ENCODE assay signal across 1 cellular context in the genomic region with DNA sequence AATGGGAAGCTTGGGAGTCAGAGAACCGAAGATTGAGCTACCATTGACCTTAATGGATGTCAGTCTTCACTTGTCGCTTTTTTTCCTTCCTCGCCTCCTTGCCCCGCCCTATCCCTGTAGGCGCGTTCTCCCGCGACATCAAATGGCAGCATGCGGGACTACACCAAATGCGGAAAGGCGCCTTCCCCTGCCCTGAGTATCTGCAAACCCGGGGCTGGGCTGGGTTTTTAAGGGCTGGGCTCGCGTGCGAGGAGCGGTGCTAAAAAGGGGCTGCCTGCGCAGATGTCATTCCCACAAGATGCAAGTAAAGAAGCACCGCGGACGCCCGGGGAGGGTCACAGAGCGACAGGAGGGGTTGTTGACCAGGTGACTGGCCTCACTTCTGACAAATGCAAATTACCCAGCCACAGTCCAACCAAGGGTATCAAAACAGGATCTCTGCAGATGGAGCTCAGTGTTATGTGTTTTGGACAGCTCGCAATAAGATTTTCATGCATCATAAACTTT.
TF ChIP-seq lines count a peak whose summit lies in the region.

No MANE protein-coding gene starts in this region.

TF ChIP-seq in GM12878, 131 proteins besides CTCF, POLR2A, EP300 and RAD21 (continues in another document):
- peak; percentile 64; the same call in 1 of the 2 replicates for TF ChIP-seq CBFB (IDR thresholded peaks at IDR 0.05; ENCODE audit: low read depth)
- peak; percentile 45; the same call in 1 of the 2 replicates for TF ChIP-seq ZBED1 (IDR thresholded peaks at IDR 0.05; ENCODE audit: borderline replicate concordance)
- TF ChIP-seq SMAD1 (IDR thresholded peaks at IDR 0.05; ENCODE audit: low read depth, partially characterized antibody): no peak
- TF ChIP-seq, protein P1, sequence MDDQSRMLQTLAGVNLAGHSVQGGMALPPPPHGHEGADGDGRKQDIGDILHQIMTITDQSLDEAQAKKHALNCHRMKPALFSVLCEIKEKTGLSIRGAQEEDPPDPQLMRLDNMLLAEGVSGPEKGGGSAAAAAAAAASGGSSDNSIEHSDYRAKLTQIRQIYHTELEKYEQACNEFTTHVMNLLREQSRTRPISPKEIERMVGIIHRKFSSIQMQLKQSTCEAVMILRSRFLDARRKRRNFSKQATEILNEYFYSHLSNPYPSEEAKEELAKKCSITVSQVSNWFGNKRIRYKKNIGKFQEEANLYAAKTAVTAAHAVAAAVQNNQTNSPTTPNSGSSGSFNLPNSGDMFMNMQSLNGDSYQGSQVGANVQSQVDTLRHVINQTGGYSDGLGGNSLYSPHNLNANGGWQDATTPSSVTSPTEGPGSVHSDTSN (IDR thresholded peaks at IDR 0.05; ENCODE audit: insufficient replicate concordance, low read depth, low read length): no peak
- peak; percentile 55 to 65; a peak in 3 of 4 replicates for TF ChIP-seq IKZF2 (IDR thresholded peaks at IDR 0.05)
- TF ChIP-seq, protein P2, sequence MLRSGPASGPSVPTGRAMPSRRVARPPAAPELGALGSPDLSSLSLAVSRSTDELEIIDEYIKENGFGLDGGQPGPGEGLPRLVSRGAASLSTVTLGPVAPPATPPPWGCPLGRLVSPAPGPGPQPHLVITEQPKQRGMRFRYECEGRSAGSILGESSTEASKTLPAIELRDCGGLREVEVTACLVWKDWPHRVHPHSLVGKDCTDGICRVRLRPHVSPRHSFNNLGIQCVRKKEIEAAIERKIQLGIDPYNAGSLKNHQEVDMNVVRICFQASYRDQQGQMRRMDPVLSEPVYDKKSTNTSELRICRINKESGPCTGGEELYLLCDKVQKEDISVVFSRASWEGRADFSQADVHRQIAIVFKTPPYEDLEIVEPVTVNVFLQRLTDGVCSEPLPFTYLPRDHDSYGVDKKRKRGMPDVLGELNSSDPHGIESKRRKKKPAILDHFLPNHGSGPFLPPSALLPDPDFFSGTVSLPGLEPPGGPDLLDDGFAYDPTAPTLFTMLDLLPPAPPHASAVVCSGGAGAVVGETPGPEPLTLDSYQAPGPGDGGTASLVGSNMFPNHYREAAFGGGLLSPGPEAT (IDR thresholded peaks at IDR 0.05; ENCODE audit: low read depth): peak; percentile 68; the same call in 1 of the 2 replicates
- TF ChIP-seq SMARCA5 (IDR thresholded peaks at IDR 0.05): no peak; the same call in 1 of the 2 replicates
- no peak for TF ChIP-seq CUX1 (IDR thresholded peaks at IDR 0.05; ENCODE audit: insufficient replicate concordance, low read depth, low read length)
- TF ChIP-seq SREBF1 (IDR thresholded peaks at IDR 0.05; ENCODE audit: low read length): no peak
- no peak for TF ChIP-seq NR2F1 (conservative IDR thresholded peaks at IDR 0.05)
- TF ChIP-seq ESRRA (IDR thresholded peaks at IDR 0.05; ENCODE audit: low read length): no peak
- TF ChIP-seq SUZ12 (IDR thresholded peaks at IDR 0.05; ENCODE audit: unreplicated experiment): no peak
- TF ChIP-seq, protein P3, sequence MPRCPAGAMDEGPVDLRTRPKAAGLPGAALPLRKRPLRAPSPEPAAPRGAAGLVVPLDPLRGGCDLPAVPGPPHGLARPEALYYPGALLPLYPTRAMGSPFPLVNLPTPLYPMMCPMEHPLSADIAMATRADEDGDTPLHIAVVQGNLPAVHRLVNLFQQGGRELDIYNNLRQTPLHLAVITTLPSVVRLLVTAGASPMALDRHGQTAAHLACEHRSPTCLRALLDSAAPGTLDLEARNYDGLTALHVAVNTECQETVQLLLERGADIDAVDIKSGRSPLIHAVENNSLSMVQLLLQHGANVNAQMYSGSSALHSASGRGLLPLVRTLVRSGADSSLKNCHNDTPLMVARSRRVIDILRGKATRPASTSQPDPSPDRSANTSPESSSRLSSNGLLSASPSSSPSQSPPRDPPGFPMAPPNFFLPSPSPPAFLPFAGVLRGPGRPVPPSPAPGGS (IDR thresholded peaks at IDR 0.05; ENCODE audit: borderline replicate concordance, insufficient read depth, low read depth, low read length, poor library complexity, severe bottlenecking): no peak
- TF ChIP-seq ZBTB11 (CRISPR knock-in tag; IDR thresholded peaks at IDR 0.05): no peak
- TF ChIP-seq ZSCAN29 (IDR thresholded peaks at IDR 0.05): no peak
- TF ChIP-seq ZBTB40 (IDR thresholded peaks at IDR 0.05; ENCODE audit: borderline replicate concordance): no peak
- TF ChIP-seq IRF3 (IDR thresholded peaks at IDR 0.05): no peak
- no peak for TF ChIP-seq POU2F2 (IDR thresholded peaks at IDR 0.05; ENCODE audit: borderline replicate concordance, low read depth, low read length)
- TF ChIP-seq HDGF (IDR thresholded peaks at IDR 0.05): peak; percentile 23; the same call in 1 of the 2 replicates
- TF ChIP-seq, protein P4, sequence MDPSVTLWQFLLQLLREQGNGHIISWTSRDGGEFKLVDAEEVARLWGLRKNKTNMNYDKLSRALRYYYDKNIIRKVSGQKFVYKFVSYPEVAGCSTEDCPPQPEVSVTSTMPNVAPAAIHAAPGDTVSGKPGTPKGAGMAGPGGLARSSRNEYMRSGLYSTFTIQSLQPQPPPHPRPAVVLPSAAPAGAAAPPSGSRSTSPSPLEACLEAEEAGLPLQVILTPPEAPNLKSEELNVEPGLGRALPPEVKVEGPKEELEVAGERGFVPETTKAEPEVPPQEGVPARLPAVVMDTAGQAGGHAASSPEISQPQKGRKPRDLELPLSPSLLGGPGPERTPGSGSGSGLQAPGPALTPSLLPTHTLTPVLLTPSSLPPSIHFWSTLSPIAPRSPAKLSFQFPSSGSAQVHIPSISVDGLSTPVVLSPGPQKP (IDR thresholded peaks at IDR 0.05; ENCODE audit: low read depth, low read length): no peak
- no peak for TF ChIP-seq KAT2A (conservative IDR thresholded peaks at IDR 0.05; ENCODE audit: control insufficient read depth, low read depth, low read length)
- no peak for TF ChIP-seq HCFC1 (IDR thresholded peaks at IDR 0.05; ENCODE audit: low read length)
- TF ChIP-seq SREBF2 (IDR thresholded peaks at IDR 0.05; ENCODE audit: low read length): no peak
- TF ChIP-seq ZZZ3 (IDR thresholded peaks at IDR 0.05; ENCODE audit: control insufficient read depth, insufficient read length, low read depth): no peak
- peak; percentile 70; the same call in 1 of the 2 replicates for TF ChIP-seq SMAD5 (IDR thresholded peaks at IDR 0.05; ENCODE audit: low read depth)
- no peak for TF ChIP-seq TAF1 (IDR thresholded peaks at IDR 0.05; ENCODE audit: borderline replicate concordance, low read depth, low read length)
- TF ChIP-seq CREM (IDR thresholded peaks at IDR 0.05; ENCODE audit: low read depth): peak; percentile 75
- TF ChIP-seq YY1 (IDR thresholded peaks at IDR 0.05; ENCODE audit: low read depth, low read length): peak; percentile 83
- TF ChIP-seq, protein P5, sequence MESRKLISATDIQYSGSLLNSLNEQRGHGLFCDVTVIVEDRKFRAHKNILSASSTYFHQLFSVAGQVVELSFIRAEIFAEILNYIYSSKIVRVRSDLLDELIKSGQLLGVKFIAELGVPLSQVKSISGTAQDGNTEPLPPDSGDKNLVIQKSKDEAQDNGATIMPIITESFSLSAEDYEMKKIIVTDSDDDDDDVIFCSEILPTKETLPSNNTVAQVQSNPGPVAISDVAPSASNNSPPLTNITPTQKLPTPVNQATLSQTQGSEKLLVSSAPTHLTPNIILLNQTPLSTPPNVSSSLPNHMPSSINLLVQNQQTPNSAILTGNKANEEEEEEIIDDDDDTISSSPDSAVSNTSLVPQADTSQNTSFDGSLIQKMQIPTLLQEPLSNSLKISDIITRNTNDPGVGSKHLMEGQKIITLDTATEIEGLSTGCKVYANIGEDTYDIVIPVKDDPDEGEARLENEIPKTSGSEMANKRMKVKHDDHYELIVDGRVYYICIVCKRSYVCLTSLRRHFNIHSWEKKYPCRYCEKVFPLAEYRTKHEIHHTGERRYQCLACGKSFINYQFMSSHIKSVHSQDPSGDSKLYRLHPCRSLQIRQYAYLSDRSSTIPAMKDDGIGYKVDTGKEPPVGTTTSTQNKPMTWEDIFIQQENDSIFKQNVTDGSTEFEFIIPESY (IDR thresholded peaks at IDR 0.05): no peak
- TF ChIP-seq SIN3A (IDR thresholded peaks at IDR 0.05; ENCODE audit: low read depth, low read length): no peak
- peak; percentile 68; the same call in 1 of the 2 replicates for TF ChIP-seq PML (IDR thresholded peaks at IDR 0.05; ENCODE audit: low read length)
